Comparison of ENCODE assay signal across 13 cellular contexts in genomic region chr13:113846639-113847318, GRCh38. TPM values are rescaled to one million over a fixed set of nuclear protein-coding genes. Genes with fewer than 3 reads are reported as not detected.
DNase-seq lines count a peak whose midpoint lies in the region; ATAC-seq and TF ChIP-seq lines count a peak whose summit lies in the region.
"Had no signal": no experiment of that assay in that cellular context is flagged by ENCODE, and none has a peak within 500 bp of the region (broad histone marks: within the 10 kb centered on the region; RNA-seq: fewer than 3 reads in every experiment).

No MANE protein-coding gene starts in this region.

- TF ChIP-seq CTCF in right atrium auricular region (IDR thresholded peaks at IDR 0.05) (no peak), RWPE2 (IDR thresholded peaks at IDR 0.05; ENCODE audit: poor library complexity, severe bottlenecking) (no peak), gastroesophageal sphincter (IDR thresholded peaks at IDR 0.05) (no peak), upper lobe of left lung (IDR thresholded peaks at IDR 0.05) (no peak), GM20000 (IDR thresholded peaks at IDR 0.05; ENCODE audit: extremely low read depth, missing control alignments) (no peak)

- ATAC-seq in left cardiac atrium (no peak), RWPE2 (ENCODE audit: low read depth) (no peak), gastroesophageal sphincter (no peak), upper lobe of left lung (ENCODE audit: low FRiP score in 2 of 2) (no peak), GM18867 (IDR thresholded peaks at IDR 0.05; ENCODE audit: unreplicated experiment) (no peak)

- peaks cover 0 to 64% of the 10 kb centered on the region in 2 donors for H3K4me1 ChIP-seq in right atrium auricular region
- peaks cover 41% of the 10 kb centered on the region for H3K4me1 ChIP-seq in RWPE2 (ENCODE audit: insufficient read depth, poor library complexity, severe bottlenecking)
- H3K4me1 ChIP-seq in gastroesophageal sphincter = peaks cover 0 to 89% (median 18%) of the 10 kb centered on the region in 3 donors
- H3K4me1 ChIP-seq in upper lobe of left lung = peaks cover 11 to 30% (median 19%) of the 10 kb centered on the region in 4 donors
- H3K4me1 ChIP-seq: HAP-1 had no signal

- H3K9me3 ChIP-seq in right atrium auricular region = no peaks in the 10 kb centered on the region
- peaks cover 2% of the 10 kb centered on the region for H3K9me3 ChIP-seq in RWPE2 (ENCODE audit: severe bottlenecking)
- no peaks in the 10 kb centered on the region for H3K9me3 ChIP-seq in gastroesophageal sphincter
- H3K9me3 ChIP-seq in upper lobe of left lung = no peaks in the 10 kb centered on the region
- H3K9me3 ChIP-seq: HAP-1 had no signal

- 100% methylated on average over 1 of the region's 28 CpGs; no CpG with 5 or more reads in 1 of the 2 donors for WGBS in gastroesophageal sphincter (ENCODE audit: low coverage in 1 of 2), 2 donors
- WGBS in upper lobe of left lung, 2 donors = 89 to 91% methylated on average over 18 to 28 of the region's 28 CpGs

- H3K4me3 ChIP-seq in right atrium auricular region = no peak overlapping the region
- H3K4me3 ChIP-seq in RWPE2 (ENCODE audit: severe bottlenecking) = no peak overlapping the region
- no peak overlapping the region for H3K4me3 ChIP-seq in gastroesophageal sphincter
- no peak overlapping the region for H3K4me3 ChIP-seq in upper lobe of left lung
- H3K4me3 ChIP-seq: dorsolateral prefrontal cortex, HAP-1 had no signal

- peak; percentile 19 for DNase-seq in left cardiac atrium
- DNase-seq in right atrium auricular region (ENCODE audit: low spot score) = no peak
- DNase-seq in RWPE2 (ENCODE audit: low spot score) = peak; percentile 48
- DNase-seq in upper lobe of left lung = peak; percentile 18 to 76
- no peak for DNase-seq in stimulated activated naive CD4-positive, alpha-beta T cell treated with Interleukin-2 at 50 U/mL for 16 hours (lab: John Stamatoyannopoulos, UW)
- DNase-seq in GM20000 (ENCODE audit: low spot score) = no peak
- DNase-seq: AML-193; NCI-H2227 treated with DMSO at 0.1 percent for 48 hours; stimulated activated CD4-positive, alpha-beta T cell treated with anti-CD3 and anti-CD28 coated beads, Interleukin-1b, Interleukin-23, amount 100 ng/mL, for 48 hours had no signal

- TF ChIP-seq POLR2A in gastroesophageal sphincter (IDR thresholded peaks at IDR 0.05) = no peak
- no peak for TF ChIP-seq POLR2A in upper lobe of left lung (IDR thresholded peaks at IDR 0.05)

- intact Hi-C loops in left cardiac atrium (cut with DNase I) = no loop called here

- no peak overlapping the region for H3K27ac ChIP-seq in right atrium auricular region
- H3K27ac ChIP-seq in RWPE2 (ENCODE audit: poor library complexity, severe bottlenecking) = peak overlapping the region; percentile 93
- peak overlapping the region in 3 of 4 donors; percentile 33 to 73 (median 69) for H3K27ac ChIP-seq in gastroesophageal sphincter
- no peak overlapping the region for H3K27ac ChIP-seq in upper lobe of left lung
- H3K27ac ChIP-seq: dorsolateral prefrontal cortex had no signal

- TF ChIP-seq EP300 in gastroesophageal sphincter (IDR thresholded peaks at IDR 0.05) (no peak), upper lobe of left lung (IDR thresholded peaks at IDR 0.05) (no peak)

- H3K27me3 ChIP-seq in right atrium auricular region (no peaks in the 10 kb centered on the region), RWPE2 (ENCODE audit: insufficient read depth, poor library complexity, severe bottlenecking) (no peaks in the 10 kb centered on the region), gastroesophageal sphincter (no peaks in the 10 kb centered on the region), upper lobe of left lung (no peaks in the 10 kb centered on the region)
- H3K27me3 ChIP-seq: dorsolateral prefrontal cortex had no signal

- H3K36me3 ChIP-seq in right atrium auricular region = peaks cover 28% of the 10 kb centered on the region
- H3K36me3 ChIP-seq in RWPE2 (ENCODE audit: low read depth) = peaks cover 78% of the 10 kb centered on the region
- peaks cover 0 to 50% of the 10 kb centered on the region in 2 donors for H3K36me3 ChIP-seq in gastroesophageal sphincter
- peaks cover 0 to 28% (median 4%) of the 10 kb centered on the region in 4 donors for H3K36me3 ChIP-seq in upper lobe of left lung
- H3K36me3 ChIP-seq: HAP-1 had no signal

RNA-seq across cellular contexts. Expression of gene GAS6, which starts 17.1 kb away (rescaled TPM):
- total RNA-seq in left cardiac atrium = 100 to 1,000 TPM; 165 to 175 TPM
- 100 to 1,000 TPM; 206 to 254 TPM for total RNA-seq in right atrium auricular region
- total RNA-seq in gastroesophageal sphincter = 100 to 1,000 TPM; 132 to 392 (median 217) TPM
- total RNA-seq in upper lobe of left lung = 100 to 1,000 TPM; 129 to 299 (median 180) TPM

Comparison
In these comparisons a context has a peak if more than half of its experiments do, and no peak if none do; other contexts are left out.
1. DNase-seq: peak in left cardiac atrium (single experiment), RWPE2 (single experiment) and upper lobe of left lung (2 of 2); none in right atrium auricular region (single experiment), stimulated activated naive CD4-positive, alpha-beta T cell treated with Interleukin-2 at 50 U/mL for 16 hours (single experiment) and GM20000 (single experiment).
2. H3K27ac ChIP-seq: peak in RWPE2 (single experiment) and gastroesophageal sphincter (3 of 4); none in right atrium auricular region (0 of 2) and upper lobe of left lung (0 of 4).